In genomic region chr1:83850849-83851248, GRCh38 we compare ENCODE assay signal across 11 cellular contexts.
"Had no signal": no experiment of that assay in that cellular context is flagged by ENCODE, and none has a peak within 500 bp of the region (broad histone marks: within the 10 kb centered on the region; RNA-seq: fewer than 3 reads in every experiment).

No MANE protein-coding gene starts in this region.

- ATAC-seq: stimulated activated memory B cell treated with anti-CD40 and anti-IgM and Interleukin-4, amounts not matched to agents 10 μg/mL and 1 μg/mL and 100 μg/mL, for 72 hours had no signal

- DNase-seq: activated CD4-positive, alpha-beta T cell treated with anti-CD3 and anti-CD28 coated beads, Interleukin-2, amount 10 ng/mL, durations not matched to agents 7 days and 5 days; activated naive CD8-positive, alpha-beta T cell treated with anti-CD3 and anti-CD28 coated beads for 36 hours; amygdala; cortex of kidney; effector CD8-positive, alpha-beta T cell; foreskin fibroblast; hypothalamus; kidney; nephron progenitor cell had no signal

- FAIRE-seq: endothelial cell of umbilical vein, kidney had no signal
